16 cellular contexts compared by ENCODE assay signal in the genomic region with DNA sequence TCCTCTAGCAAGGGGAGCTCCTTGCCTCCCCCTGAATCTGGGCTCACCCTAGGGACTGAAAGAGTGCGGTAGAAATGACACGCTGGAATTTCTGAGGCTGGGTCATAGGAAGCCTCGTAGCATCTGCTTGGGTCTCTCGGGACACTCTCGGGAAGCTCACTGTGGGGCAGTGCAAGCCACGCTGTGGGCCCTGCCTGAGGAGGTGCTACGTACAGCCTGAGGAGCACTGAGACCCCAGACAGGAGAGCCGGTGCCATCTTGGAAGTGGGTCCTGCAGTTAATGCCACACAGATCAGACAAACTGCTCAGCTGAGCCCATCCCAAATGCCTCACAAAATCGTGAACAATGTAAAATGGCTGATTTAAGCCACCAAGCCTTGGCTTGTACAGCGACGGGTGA. TPM values are rescaled to one million over a fixed set of nuclear protein-coding genes. Genes with fewer than 3 reads are reported as not detected.
DNase-seq lines count a peak whose midpoint lies in the region; ATAC-seq lines count a peak whose summit lies in the region.
"Had no signal": no experiment of that assay in that cellular context is flagged by ENCODE, and none has a peak within 500 bp of the region (broad histone marks: within the 10 kb centered on the region; RNA-seq: fewer than 3 reads in every experiment).

No MANE protein-coding gene starts in this region.

- DNase-seq in activated CD4-positive, alpha-beta T cell treated with anti-CD3 and anti-CD28 coated beads, Interleukin-2, amount 10 ng/mL, durations not matched to agents 7 days and 5 days = no peak
- DNase-seq in activated CD4-positive, alpha-beta T cell treated with anti-CD3 and anti-CD28 coated beads for 48 hours = no peak
- no peak for DNase-seq in adipocyte (ENCODE audit: low read depth)
- DNase-seq in posterior vena cava (ENCODE audit: low spot score) = peak; percentile 64
- DNase-seq in NCI-H2029 (lab: John Stamatoyannopoulos, UW) = no peak
- DNase-seq: activated CD4-positive, CD25-positive, alpha-beta regulatory T cell; DMS 273 treated with DMSO at 0.1 percent for 48 hours; hippocampal formation; NCI-H2107; occipital lobe had no signal

- no peaks in the 10 kb centered on the region for H3K27me3 ChIP-seq in adipocyte (replicated peaks; ENCODE audit: control insufficient read depth, insufficient read depth, low read length)
- H3K27me3 ChIP-seq: left lung, tibial artery had no signal

- no peak overlapping the region for H3K4me3 ChIP-seq in adipocyte (ENCODE audit: low read length)

- peaks cover 29% of the 10 kb centered on the region for H3K36me3 Mint-ChIP-seq in activated CD4-positive, alpha-beta T cell treated with anti-CD3 and anti-CD28 coated beads, Interleukin-2, amount 10 ng/mL, durations not matched to agents 7 days and 5 days (ENCODE audit: low read depth)
- H3K36me3 Mint-ChIP-seq in IgD-negative memory B cell = peaks cover 2% of the 10 kb centered on the region

- H3K9ac ChIP-seq in adipocyte (ENCODE audit: low read length) = peak overlapping the region; percentile 1

- H3K27ac Mint-ChIP-seq in activated CD4-positive, alpha-beta T cell treated with anti-CD3 and anti-CD28 coated beads, Interleukin-2, amount 10 ng/mL, durations not matched to agents 7 days and 5 days = no peak overlapping the region
- H3K27ac Mint-ChIP-seq in IgD-negative memory B cell = no peak overlapping the region

- CTCF ChIA-PET in activated CD4-positive, alpha-beta T cell treated with anti-CD3 and anti-CD28 coated beads, Interleukin-2, amount 10 ng/mL, durations not matched to agents 7 days and 5 days (lab: Charles Lee) = no interaction called here

- peaks cover 60% of the 10 kb centered on the region for H3K4me1 Mint-ChIP-seq in activated CD4-positive, alpha-beta T cell treated with anti-CD3 and anti-CD28 coated beads, Interleukin-2, amount 10 ng/mL, durations not matched to agents 7 days and 5 days
- H3K4me1 Mint-ChIP-seq in IgD-negative memory B cell = peaks cover 28 to 37% (median 30%) of the 10 kb centered on the region in 3 donors

- H3K4me3 Mint-ChIP-seq in activated CD4-positive, alpha-beta T cell treated with anti-CD3 and anti-CD28 coated beads, Interleukin-2, amount 10 ng/mL, durations not matched to agents 7 days and 5 days = peak overlapping the region; percentile 100
- peak overlapping the region in 3 of 4 donors; percentile 90 to 99 (median 99) for H3K4me3 Mint-ChIP-seq in IgD-negative memory B cell

- peaks cover 48% of the 10 kb centered on the region for H3K4me1 ChIP-seq in adipocyte (ENCODE audit: control insufficient read depth, insufficient read depth, low read length)

- H3K27me3 Mint-ChIP-seq in activated CD4-positive, alpha-beta T cell treated with anti-CD3 and anti-CD28 coated beads, Interleukin-2, amount 10 ng/mL, durations not matched to agents 7 days and 5 days = no peaks in the 10 kb centered on the region
- no peaks in the 10 kb centered on the region for H3K27me3 Mint-ChIP-seq in IgD-negative memory B cell

- POLR2A ChIA-PET in activated CD4-positive, alpha-beta T cell treated with anti-CD3 and anti-CD28 coated beads, Interleukin-2, amount 10 ng/mL, durations not matched to agents 7 days and 5 days (lab: Charles Lee) = no interaction called here

- ATAC-seq in HG02642 (IDR thresholded peaks at IDR 0.05; ENCODE audit: poor library complexity, unreplicated experiment) (no peak), GM21619 (IDR thresholded peaks at IDR 0.05; ENCODE audit: unreplicated experiment) (no peak)
- ATAC-seq: left lung, SK-N-SH treated with all-trans-retinoic acid at 6 μM for 48 hours had no signal

- H3K36me3 ChIP-seq in adipocyte (ENCODE audit: control insufficient read depth, insufficient read depth, low read length, severe bottlenecking) = peaks cover 28% of the 10 kb centered on the region

- peaks cover 2% of the 10 kb centered on the region for H3K9me3 Mint-ChIP-seq in activated CD4-positive, alpha-beta T cell treated with anti-CD3 and anti-CD28 coated beads, Interleukin-2, amount 10 ng/mL, durations not matched to agents 7 days and 5 days
- no peaks in the 10 kb centered on the region for H3K9me3 Mint-ChIP-seq in IgD-negative memory B cell

- no peaks in the 10 kb centered on the region for H3K9me3 ChIP-seq in adipocyte (ENCODE audit: control insufficient read depth, low read length)
- H3K9me3 ChIP-seq: left lung, tibial artery had no signal

- intact Hi-C loops in posterior vena cava (cut with DNase I) = no loop called here

RNA-seq across cellular contexts. Expression of a gene that starts 1.8 kb away (rescaled TPM):
- 10 to 100 TPM; 41.5 to 46.9 TPM for total RNA-seq in activated CD4-positive, alpha-beta T cell treated with anti-CD3 and anti-CD28 coated beads, Interleukin-2, amount 10 ng/mL, durations not matched to agents 7 days and 5 days
- 66.9 TPM for polyA plus RNA-seq in IgD-negative memory B cell
- 10 to 100 TPM; 29.4 to 32.4 TPM for total RNA-seq in posterior vena cava

RNA-seq across cellular contexts. Expression of a gene that starts 3.4 kb away (rescaled TPM):
- total RNA-seq in activated CD4-positive, alpha-beta T cell treated with anti-CD3 and anti-CD28 coated beads, Interleukin-2, amount 10 ng/mL, durations not matched to agents 7 days and 5 days = 10 to 100 TPM; 20.8 to 31.7 TPM
- polyA plus RNA-seq in IgD-negative memory B cell = 66.5 TPM
- 10 to 100 TPM; 25.4 to 25.8 TPM for total RNA-seq in posterior vena cava
